ENCODE assay signal across 18 cellular contexts in genomic region chr7:117007285-117007684, GRCh38. TPM values are rescaled to one million over a fixed set of nuclear protein-coding genes. Genes with fewer than 3 reads are reported as not detected.
DNase-seq lines count a peak whose midpoint lies in the region; ATAC-seq and TF ChIP-seq lines count a peak whose summit lies in the region.
"Had no signal": no experiment of that assay in that cellular context is flagged by ENCODE, and none has a peak within 500 bp of the region (broad histone marks: within the 10 kb centered on the region; RNA-seq: fewer than 3 reads in every experiment).

No MANE protein-coding gene starts in this region.

- CTCF ChIA-PET in CD4-positive, alpha-beta T cell (lab: Charles Lee) = interaction anchor here (2.5 kb wide), 1 partner anchor 19 kb away, joined by 8 read pairs; no protein-coding TSS in a partner anchor

- no peaks in the 10 kb centered on the region for H3K9me3 ChIP-seq in CD4-positive, alpha-beta T cell (ENCODE audit: control insufficient read depth, low read length)

- POLR2A ChIA-PET in CD4-positive, alpha-beta T cell (lab: Charles Lee) = interaction anchor here (0.9 to 1.6 kb wide), 7 partner anchors 12 to 87 kb away, joined by 3 to 5 read pairs (median 4); no protein-coding TSS in a partner anchor

- no peak for TF ChIP-seq CTCF in CD4-positive, alpha-beta T cell (IDR thresholded peaks at IDR 0.05)
- TF ChIP-seq CTCF in mesothelial cell of epicardium (IDR thresholded peaks at IDR 0.05; ENCODE audit: unreplicated experiment) = no peak

- peaks cover 65% of the 10 kb centered on the region for H3K4me1 Mint-ChIP-seq in activated T-cell treated with anti-CD3 and anti-CD28 coated beads, Interleukin-2, amount 50 U/mL, for 72 hours (ENCODE audit: low read depth)
- peaks cover 65% of the 10 kb centered on the region for H3K4me1 Mint-ChIP-seq in CD4-positive, alpha-beta T cell (ENCODE audit: low read depth)
- peaks cover 40% of the 10 kb centered on the region for H3K4me1 Mint-ChIP-seq in activated T-helper 17 cell treated with anti-CD3 and anti-CD28 coated beads, Interleukin-2, amount 50 U/mL, for 72 hours
- H3K4me1 Mint-ChIP-seq in mesothelial cell of epicardium = peaks cover 29% of the 10 kb centered on the region

- peak overlapping the region; percentile 1 to 3 for H3K4me3 Mint-ChIP-seq in activated T-cell treated with anti-CD3 and anti-CD28 coated beads, Interleukin-2, amount 50 U/mL, for 72 hours
- H3K4me3 Mint-ChIP-seq in CD4-positive, alpha-beta T cell = peak overlapping the region; percentile 47
- H3K4me3 Mint-ChIP-seq in activated T-helper 17 cell treated with anti-CD3 and anti-CD28 coated beads, Interleukin-2, amount 50 U/mL, for 72 hours = peak overlapping the region; percentile 15
- no peak overlapping the region for H3K4me3 Mint-ChIP-seq in mesothelial cell of epicardium
- H3K4me3 Mint-ChIP-seq: B cell had no signal

- H3K9me3 Mint-ChIP-seq in activated T-cell treated with anti-CD3 and anti-CD28 coated beads, Interleukin-2, amount 50 U/mL, for 72 hours = no peaks in the 10 kb centered on the region
- H3K9me3 Mint-ChIP-seq in CD4-positive, alpha-beta T cell = no peaks in the 10 kb centered on the region
- H3K9me3 Mint-ChIP-seq in activated T-helper 17 cell treated with anti-CD3 and anti-CD28 coated beads, Interleukin-2, amount 50 U/mL, for 72 hours = no peaks in the 10 kb centered on the region
- no peaks in the 10 kb centered on the region for H3K9me3 Mint-ChIP-seq in mesothelial cell of epicardium

- ATAC-seq in activated T-cell treated with anti-CD3 and anti-CD28 coated beads, Interleukin-2, amount 50 U/mL, for 72 hours (replicated peaks in 1 of 2) = no peak
- peak; percentile 51 for ATAC-seq in CD4-positive, alpha-beta T cell (ENCODE audit: poor library complexity)
- no peak for ATAC-seq in activated T-helper 17 cell treated with anti-CD3 and anti-CD28 coated beads, Interleukin-2, amount 50 U/mL, for 72 hours (replicated peaks)
- ATAC-seq in HG03432 (IDR thresholded peaks at IDR 0.05; ENCODE audit: unreplicated experiment) = no peak
- ATAC-seq in GM21619 (IDR thresholded peaks at IDR 0.05; ENCODE audit: unreplicated experiment) = no peak
- ATAC-seq: HCT116, Right ventricle myocardium inferior had no signal

- DNase-seq in activated T-cell treated with anti-CD3 and anti-CD28 coated beads, Interleukin-2, amount 50 U/mL, for 72 hours = no peak
- DNase-seq in activated T-cell treated with anti-CD3 and anti-CD28 coated beads, Interleukin-2, amount 50 U/mL, for 1 hour = no peak
- DNase-seq in CD4-positive, alpha-beta T cell = no peak
- no peak for DNase-seq in mesothelial cell of epicardium (ENCODE audit: low spot score in 2 of 2, unreplicated experiment in 2 of 2)
- no peak for DNase-seq in SHP77 (lab: John Stamatoyannopoulos, UW)
- DNase-seq: DMS153, GDM1, GOT3, MM.1S, NCI-H1105, NCI-H2081, NCI-H2171 treated with DMSO at 0.1 percent for 48 hours had no signal

- H3K36me3 Mint-ChIP-seq in activated T-cell treated with anti-CD3 and anti-CD28 coated beads, Interleukin-2, amount 50 U/mL, for 72 hours (ENCODE audit: insufficient read depth in 2 of 2) = no peaks in the 10 kb centered on the region
- H3K36me3 Mint-ChIP-seq in CD4-positive, alpha-beta T cell (ENCODE audit: low read depth) = no peaks in the 10 kb centered on the region
- peaks cover 7% of the 10 kb centered on the region for H3K36me3 Mint-ChIP-seq in activated T-helper 17 cell treated with anti-CD3 and anti-CD28 coated beads, Interleukin-2, amount 50 U/mL, for 72 hours (ENCODE audit: low read depth)
- H3K36me3 Mint-ChIP-seq in mesothelial cell of epicardium = no peaks in the 10 kb centered on the region

- no peaks in the 10 kb centered on the region for H3K27me3 ChIP-seq in CD4-positive, alpha-beta T cell (ENCODE audit: control insufficient read depth, insufficient read depth, low read length)

- H3K27me3 Mint-ChIP-seq in activated T-cell treated with anti-CD3 and anti-CD28 coated beads, Interleukin-2, amount 50 U/mL, for 72 hours (ENCODE audit: low read depth) = no peaks in the 10 kb centered on the region
- no peaks in the 10 kb centered on the region for H3K27me3 Mint-ChIP-seq in CD4-positive, alpha-beta T cell
- no peaks in the 10 kb centered on the region for H3K27me3 Mint-ChIP-seq in activated T-helper 17 cell treated with anti-CD3 and anti-CD28 coated beads, Interleukin-2, amount 50 U/mL, for 72 hours
- no peaks in the 10 kb centered on the region for H3K27me3 Mint-ChIP-seq in mesothelial cell of epicardium (ENCODE audit: low read depth)
- H3K27me3 Mint-ChIP-seq: B cell had no signal

- no peak overlapping the region for H3K27ac ChIP-seq in CD4-positive, alpha-beta T cell (ENCODE audit: low read depth, low read length)

- H3K27ac Mint-ChIP-seq in activated T-cell treated with anti-CD3 and anti-CD28 coated beads, Interleukin-2, amount 50 U/mL, for 72 hours = no peak overlapping the region
- H3K27ac Mint-ChIP-seq in CD4-positive, alpha-beta T cell = peak overlapping the region; percentile 64
- no peak overlapping the region for H3K27ac Mint-ChIP-seq in activated T-helper 17 cell treated with anti-CD3 and anti-CD28 coated beads, Interleukin-2, amount 50 U/mL, for 72 hours
- peak overlapping the region; percentile 11 for H3K27ac Mint-ChIP-seq in mesothelial cell of epicardium
- H3K27ac Mint-ChIP-seq: B cell had no signal

- intact Hi-C loops in CD4-positive, alpha-beta T cell (cut with DNase I, micrococcal nuclease) = no loop called here

RNA-seq across cellular contexts. Expression of gene ST7, which starts 54.0 kb away (rescaled TPM):
- 1 to 10 TPM; 6.2 to 7.2 TPM for total RNA-seq in activated T-cell treated with anti-CD3 and anti-CD28 coated beads, Interleukin-2, amount 50 U/mL, for 72 hours
- total RNA-seq in CD4-positive, alpha-beta T cell = 1 to 10 TPM; 4.9 to 5.4 TPM
- total RNA-seq in activated T-helper 17 cell treated with anti-CD3 and anti-CD28 coated beads, Interleukin-2, amount 50 U/mL, for 72 hours = 10 to 100 TPM; 12.5 to 14.4 TPM
- 40.5 to 44.1 TPM (median 43.8 TPM) in 3 replicates for total RNA-seq in mesothelial cell of epicardium

Comparison
In these comparisons a context has a peak if more than half of its experiments do, and no peak if none do; other contexts are left out.
1. H3K27ac Mint-ChIP-seq: peak in CD4-positive, alpha-beta T cell (single experiment) and mesothelial cell of epicardium (single experiment); none in activated T-cell treated with anti-CD3 and anti-CD28 coated beads, Interleukin-2, amount 50 U/mL, for 72 hours (single experiment) and activated T-helper 17 cell treated with anti-CD3 and anti-CD28 coated beads, Interleukin-2, amount 50 U/mL, for 72 hours (single experiment).